Comparison of ENCODE assay signal across 18 cellular contexts in genomic region chr7:134452419-134452827, GRCh38. TPM values are rescaled to one million over a fixed set of nuclear protein-coding genes. Genes with fewer than 3 reads are reported as not detected.
DNase-seq lines count a peak whose midpoint lies in the region; ATAC-seq and TF ChIP-seq lines count a peak whose summit lies in the region.
"Had no signal": no experiment of that assay in that cellular context is flagged by ENCODE, and none has a peak within 500 bp of the region (broad histone marks: within the 10 kb centered on the region; RNA-seq: fewer than 3 reads in every experiment).

No MANE protein-coding gene starts in this region.

- H3K27ac Mint-ChIP-seq in H9 = peak overlapping the region; percentile 8 to 70 (median 20); a peak in 3 of 7 replicates
- H3K27ac Mint-ChIP-seq: activated naive CD8-positive, alpha-beta T cell; T-helper 17 cell had no signal

- no peak overlapping the region for H3K4me3 Mint-ChIP-seq in H9
- H3K4me3 Mint-ChIP-seq: activated naive CD8-positive, alpha-beta T cell; T-helper 17 cell had no signal

- H4K5ac ChIP-seq in H9 (ENCODE audit: insufficient read length, low read depth, low read length) = no peak overlapping the region

- H4K91ac ChIP-seq in H9 (ENCODE audit: insufficient read length, low read depth, low read length) = no peak overlapping the region

- H3K79me2 ChIP-seq in H9 (ENCODE audit: insufficient read depth, low read length) = peaks cover 7% of the 10 kb centered on the region; the same call in 1 of the 2 replicates

- no peak overlapping the region for H2AFZ ChIP-seq in H9 (ENCODE audit: low read length)

- no peaks in the 10 kb centered on the region for H3K27me3 ChIP-seq in H9 (ENCODE audit: insufficient read depth, low read length)
- no peaks in the 10 kb centered on the region for H3K27me3 ChIP-seq in skeletal muscle satellite cell (ENCODE audit: control insufficient read depth, insufficient read depth, low read length)
- H3K27me3 ChIP-seq in A673 (replicated peaks; ENCODE audit: insufficient read depth, low read depth, low read length, poor library complexity) = no peaks in the 10 kb centered on the region
- H3K27me3 ChIP-seq: MG63, upper lobe of left lung had no signal

- H2BK20ac ChIP-seq in H9 (ENCODE audit: low read depth, low read length, poor library complexity, severe bottlenecking) = no peak overlapping the region

- no peak overlapping the region for H3K18ac ChIP-seq in H9 (ENCODE audit: insufficient read length, low read depth, low read length)

- no peak overlapping the region for H2BK12ac ChIP-seq in H9 (ENCODE audit: insufficient read length, low read depth, low read length)

- no peak overlapping the region for H2BK5ac ChIP-seq in H9 (ENCODE audit: insufficient read length, low read length)

- no peak for DNase-seq in H9
- DNase-seq in choroid plexus epithelial cell (ENCODE audit: low read depth) = peak; percentile 34
- DNase-seq in kidney tubule cell (ENCODE audit: low spot score) = peak; percentile 96
- no peak for DNase-seq in SHP77 treated with DMSO at 0.1 percent for 48 hours (lab: John Stamatoyannopoulos, UW)
- DNase-seq in A673 (ENCODE audit: low spot score) = no peak
- no peak for DNase-seq in head of caudate nucleus
- DNase-seq: activated CD4-positive, alpha-beta T cell treated with anti-CD3 and anti-CD28 coated beads for 4 hours; activated T-cell treated with anti-CD3 and anti-CD28 coated beads for 4 hours; MG63; NCI-H2029; NCI-H69; stimulated activated CD4-positive, alpha-beta T cell treated with anti-CD3 and anti-CD28 coated beads, Interleukin-2, amount 100 ng/mL, for 48 hours; T-helper 17 cell; upper lobe of left lung had no signal

- no peak overlapping the region for H3K56ac ChIP-seq in H9 (ENCODE audit: insufficient read length, low read depth, low read length)

- no peaks in the 10 kb centered on the region for H3K27me3 Mint-ChIP-seq in H9 (ENCODE audit: low read depth)
- H3K27me3 Mint-ChIP-seq: activated naive CD8-positive, alpha-beta T cell; T-helper 17 cell had no signal

- H3K9me3 ChIP-seq in H9 (ENCODE audit: control insufficient read depth, low read depth, low read length) (no peaks in the 10 kb centered on the region), skeletal muscle satellite cell (replicated peaks; ENCODE audit: low read length) (no peaks in the 10 kb centered on the region), A673 (ENCODE audit: low read depth, low read length, poor library complexity, severe bottlenecking) (no peaks in the 10 kb centered on the region)
- H3K9me3 ChIP-seq: MG63, upper lobe of left lung had no signal

- H3K9ac ChIP-seq in H9 (ENCODE audit: extremely low read depth, insufficient read length, low read length) = no peak overlapping the region
- H3K9ac ChIP-seq in skeletal muscle satellite cell (ENCODE audit: low read depth, low read length) = no peak overlapping the region

- peaks cover 11% of the 10 kb centered on the region for H3K79me1 ChIP-seq in H9 (ENCODE audit: insufficient read depth, low read depth, low read length, poor library complexity, severe bottlenecking)

- no peaks in the 10 kb centered on the region for H4K20me1 ChIP-seq in H9 (ENCODE audit: control insufficient read depth, insufficient read depth, insufficient read length)

- H3K4ac ChIP-seq in H9 (ENCODE audit: low read depth, low read length) = no peak overlapping the region

- H2BK15ac ChIP-seq in H9 (ENCODE audit: low read depth, low read length) = no peak overlapping the region

- intact Hi-C loops in A673 (cut with micrococcal nuclease; ENCODE audit: unreplicated experiment) = no loop called here
- intact Hi-C loops in head of caudate nucleus (cut with DNase I) = no loop called here

- H4K8ac ChIP-seq in H9 (replicated peaks; ENCODE audit: insufficient read length, low read depth, low read length) = no peak overlapping the region

- no peak overlapping the region for H3K4me3 ChIP-seq in choroid plexus epithelial cell (ENCODE audit: low read depth, low read length)
- no peak overlapping the region for H3K4me3 ChIP-seq in skeletal muscle satellite cell (ENCODE audit: low read length)
- no peak overlapping the region for H3K4me3 ChIP-seq in A673 (ENCODE audit: low read depth, low read length, poor library complexity, severe bottlenecking)
- H3K4me3 ChIP-seq: MG63, upper lobe of left lung had no signal

- peaks cover 39 to 78% (median 69%) of the 10 kb centered on the region in 3 experiments for H3K36me3 Mint-ChIP-seq in H9 (ENCODE audit: insufficient read depth in 1 of 3, low read depth in 3 of 3)

- no TSS peak for BruUV-seq in A673 (replicated peaks; lab: Mats Ljungman, UMichigan)

- peaks cover 27% of the 10 kb centered on the region for H3K36me3 ChIP-seq in skeletal muscle satellite cell (ENCODE audit: insufficient read depth, low read length)
- peaks cover 10% of the 10 kb centered on the region for H3K36me3 ChIP-seq in A673 (ENCODE audit: insufficient read depth, low read length, poor library complexity, severe bottlenecking)

- no peaks in the 10 kb centered on the region for H3K9me3 Mint-ChIP-seq in H9

- WGBS in H9 (ENCODE audit: extremely low coverage, insufficient read length, low lambda C conversion rate) = no CpG with 5 or more reads among the region's 5 CpGs

- CTCF ChIA-PET in A673 (lab: Charles Lee) = interaction anchor here (0.6 kb wide), 1 partner anchor 95 kb away, joined by 3 read pairs; no protein-coding TSS in a partner anchor

- H3K23ac ChIP-seq in H9 (ENCODE audit: insufficient read length, low read depth, low read length) = no peak overlapping the region

- peaks cover 3% of the 10 kb centered on the region in 2 experiments for H3K4me1 Mint-ChIP-seq in H9

- POLR2A ChIA-PET in A673 (lab: Charles Lee; ENCODE audit: low non-redundant PET) = no interaction called here

- no peak for ATAC-seq in HG02885 (IDR thresholded peaks at IDR 0.05; ENCODE audit: poor library complexity, unreplicated experiment)
- ATAC-seq: T-helper 17 cell had no signal

- H2AK5ac ChIP-seq in H9 (ENCODE audit: insufficient read length, low read length) = no peak overlapping the region

- TF ChIP-seq CTCF in H9 (conservative IDR thresholded peaks at IDR 0.05) = no peak
- TF ChIP-seq CTCF in choroid plexus epithelial cell (conservative IDR thresholded peaks at IDR 0.05; ENCODE audit: low read depth, low read length) = no peak
- TF ChIP-seq CTCF in A673 (conservative IDR thresholded peaks at IDR 0.05; ENCODE audit: low read depth, low read length) = no peak

- H3K27ac ChIP-seq in H9 (ENCODE audit: insufficient read length, low read depth, low read length) (no peak overlapping the region), A673 (ENCODE audit: low read depth, low read length, poor library complexity, severe bottlenecking) (no peak overlapping the region)
- H3K27ac ChIP-seq: RWPE1 had no signal

- H3K4me1 ChIP-seq in H9 (ENCODE audit: insufficient read depth, low read length) (no peaks in the 10 kb centered on the region), skeletal muscle satellite cell (ENCODE audit: control insufficient read depth, insufficient read depth, low read length) (peaks cover 66% of the 10 kb centered on the region), A673 (ENCODE audit: insufficient read depth, low read length, poor library complexity, severe bottlenecking) (no peaks in the 10 kb centered on the region)

- H3T11ph ChIP-seq in H9 (ENCODE audit: low read length) = no peak overlapping the region

- H3K4me2 ChIP-seq in H9 (ENCODE audit: insufficient read depth, insufficient read length, low read length) (no peak overlapping the region), skeletal muscle satellite cell (ENCODE audit: low read length) (peak overlapping the region; percentile 16)

- no peak overlapping the region for H2BK120ac ChIP-seq in H9 (ENCODE audit: low read depth, low read length, poor library complexity, severe bottlenecking)

- no peaks in the 10 kb centered on the region for H3K23me2 ChIP-seq in H9 (ENCODE audit: insufficient read length, low read depth, low read length, poor library complexity, severe bottlenecking)

- H3K14ac ChIP-seq in H9 (ENCODE audit: insufficient read depth, low read length) = no peak overlapping the region

RNA-seq across cellular contexts. Expression of gene AKR1B1, which starts 6.5 kb away (rescaled TPM):
- total RNA-seq in H9 (2021) (166 and 171 TPM in 2 replicates), A673 (2021) (104 and 111 TPM in 2 replicates)
- 142 and 151 TPM in 2 replicates for total RNA-seq in skeletal muscle satellite cell (2012; rRNA removed)

Comparison
In these comparisons a context has a peak if more than half of its experiments do, and no peak if none do; other contexts are left out.
1. DNase-seq: peak in choroid plexus epithelial cell (single experiment) and kidney tubule cell (single experiment); none in H9 (single experiment), SHP77 treated with DMSO at 0.1 percent for 48 hours (single experiment), A673 (single experiment) and head of caudate nucleus (0 of 42).